In genomic region chr7:95595825-95596182, GRCh38 we compare ENCODE assay signal across 2 cellular contexts.
TF ChIP-seq lines count a peak whose summit lies in the region.

No MANE protein-coding gene starts in this region.

TF ChIP-seq in A549, 52 proteins besides CTCF, POLR2A, EP300 and RAD21 (continued from another document):
- TF ChIP-seq RARB (CRISPR knock-in tag; IDR thresholded peaks at IDR 0.05): no peak
- no peak for TF ChIP-seq MAX (IDR thresholded peaks at IDR 0.05)
- TF ChIP-seq ESRRA (IDR thresholded peaks at IDR 0.05; ENCODE audit: borderline replicate concordance, low read length): no peak
- no peak for TF ChIP-seq FOXS1 (CRISPR knock-in tag; IDR thresholded peaks at IDR 0.05)
TF ChIP-seq in A549: peak in this region for 0.

TF ChIP-seq in neural cell, 6 proteins besides CTCF, POLR2A, EP300 and RAD21 (continued from another document):
- TF ChIP-seq, protein P1, sequence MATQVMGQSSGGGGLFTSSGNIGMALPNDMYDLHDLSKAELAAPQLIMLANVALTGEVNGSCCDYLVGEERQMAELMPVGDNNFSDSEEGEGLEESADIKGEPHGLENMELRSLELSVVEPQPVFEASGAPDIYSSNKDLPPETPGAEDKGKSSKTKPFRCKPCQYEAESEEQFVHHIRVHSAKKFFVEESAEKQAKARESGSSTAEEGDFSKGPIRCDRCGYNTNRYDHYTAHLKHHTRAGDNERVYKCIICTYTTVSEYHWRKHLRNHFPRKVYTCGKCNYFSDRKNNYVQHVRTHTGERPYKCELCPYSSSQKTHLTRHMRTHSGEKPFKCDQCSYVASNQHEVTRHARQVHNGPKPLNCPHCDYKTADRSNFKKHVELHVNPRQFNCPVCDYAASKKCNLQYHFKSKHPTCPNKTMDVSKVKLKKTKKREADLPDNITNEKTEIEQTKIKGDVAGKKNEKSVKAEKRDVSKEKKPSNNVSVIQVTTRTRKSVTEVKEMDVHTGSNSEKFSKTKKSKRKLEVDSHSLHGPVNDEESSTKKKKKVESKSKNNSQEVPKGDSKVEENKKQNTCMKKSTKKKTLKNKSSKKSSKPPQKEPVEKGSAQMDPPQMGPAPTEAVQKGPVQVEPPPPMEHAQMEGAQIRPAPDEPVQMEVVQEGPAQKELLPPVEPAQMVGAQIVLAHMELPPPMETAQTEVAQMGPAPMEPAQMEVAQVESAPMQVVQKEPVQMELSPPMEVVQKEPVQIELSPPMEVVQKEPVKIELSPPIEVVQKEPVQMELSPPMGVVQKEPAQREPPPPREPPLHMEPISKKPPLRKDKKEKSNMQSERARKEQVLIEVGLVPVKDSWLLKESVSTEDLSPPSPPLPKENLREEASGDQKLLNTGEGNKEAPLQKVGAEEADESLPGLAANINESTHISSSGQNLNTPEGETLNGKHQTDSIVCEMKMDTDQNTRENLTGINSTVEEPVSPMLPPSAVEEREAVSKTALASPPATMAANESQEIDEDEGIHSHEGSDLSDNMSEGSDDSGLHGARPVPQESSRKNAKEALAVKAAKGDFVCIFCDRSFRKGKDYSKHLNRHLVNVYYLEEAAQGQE (IDR thresholded peaks at IDR 0.05; ENCODE audit: borderline replicate concordance): no peak
- TF ChIP-seq EZH2 (IDR thresholded peaks at IDR 0.05; ENCODE audit: borderline replicate concordance, insufficient read depth, low read length, poor library complexity, severe bottlenecking) (no peak), POLR2AphosphoS5 (IDR thresholded peaks at IDR 0.05) (no peak)
TF ChIP-seq in neural cell: peak in this region for 0.
